ENCODE assay signal across 8 cellular contexts in genomic region chr15:82539690-82540054, GRCh38. TPM values are rescaled to one million over a fixed set of nuclear protein-coding genes. Genes with fewer than 3 reads are reported as not detected.
DNase-seq lines count a peak whose midpoint lies in the region; ATAC-seq and TF ChIP-seq lines count a peak whose summit lies in the region.

No MANE protein-coding gene starts in this region.

- peaks cover 56% of the 10 kb centered on the region for H3K79me2 ChIP-seq in OCI-LY3 (ENCODE audit: low read length)
- peaks cover 15% of the 10 kb centered on the region for H3K79me2 ChIP-seq in neural cell (replicated peaks; ENCODE audit: insufficient read depth, low read length)

- peaks cover 47% of the 10 kb centered on the region for H3K36me3 ChIP-seq in OCI-LY3 (replicated peaks; ENCODE audit: low read depth, low read length)
- H3K36me3 ChIP-seq in neural cell (ENCODE audit: insufficient read depth, low read length): no peaks in the 10 kb centered on the region

- no peak for TF ChIP-seq EP300 in neural cell (conservative IDR thresholded peaks at IDR 0.05; ENCODE audit: poor library complexity, severe bottlenecking)

- H3K9me3 ChIP-seq in OCI-LY3 (ENCODE audit: insufficient read depth, low read length): no peaks in the 10 kb centered on the region
- H3K9me3 ChIP-seq in neural cell (ENCODE audit: low read length): no peaks in the 10 kb centered on the region

- TF ChIP-seq RAD21 in neural cell (conservative IDR thresholded peaks at IDR 0.05): no peak

- H3K4me2 ChIP-seq in OCI-LY3 (ENCODE audit: low read length) (peak overlapping the region; percentile 88), neural cell (ENCODE audit: low read length) (peak overlapping the region; percentile 81)

- H3F3A ChIP-seq in neural cell (ENCODE audit: insufficient read depth, low read length, poor library complexity, severe bottlenecking): no peaks in the 10 kb centered on the region

- H3K9ac ChIP-seq in OCI-LY3 (ENCODE audit: low read length): peak overlapping the region; percentile 99
- peak overlapping the region; percentile 88 for H3K9ac ChIP-seq in neural cell (ENCODE audit: low read length)

- H4K20me1 ChIP-seq in OCI-LY3 (ENCODE audit: insufficient read depth, low read length): peaks cover 43% of the 10 kb centered on the region
- no peaks in the 10 kb centered on the region for H4K20me1 ChIP-seq in neural cell (ENCODE audit: insufficient read depth)

- H3K9me2 ChIP-seq in neural cell (ENCODE audit: insufficient read depth, low read length): no peaks in the 10 kb centered on the region

- peak; percentile 3 for ATAC-seq in GM18502 (IDR thresholded peaks at IDR 0.05; ENCODE audit: poor library complexity, unreplicated experiment)

- no peak for TF ChIP-seq CTCF in OCI-LY3 (IDR thresholded peaks at IDR 0.05; ENCODE audit: low read depth, low read length)
- no peak for TF ChIP-seq CTCF in neural cell (IDR thresholded peaks at IDR 0.05; ENCODE audit: poor library complexity, severe bottlenecking)

- DNase-seq in epithelial cell of prostate (ENCODE audit: low read depth, low spot score) (no peak), nucleus accumbens (lab: John Stamatoyannopoulos, UW) (no peak), SKM-1 (lab: John Stamatoyannopoulos, UW; ENCODE audit: unreplicated experiment) (no peak), 8988T (no peak), NCI-H2171 (lab: John Stamatoyannopoulos, UW) (no peak)

- peaks cover 20% of the 10 kb centered on the region for H3K4me1 ChIP-seq in OCI-LY3 (ENCODE audit: low read length)

- H2AFZ ChIP-seq in OCI-LY3 (ENCODE audit: low read depth, low read length) (no peak overlapping the region), neural cell (ENCODE audit: low read depth, low read length) (peak overlapping the region; percentile 45)

- H3K27ac ChIP-seq in OCI-LY3 (ENCODE audit: low read length) (peak overlapping the region; percentile 71), epithelial cell of prostate (peak overlapping the region; percentile 89), neural cell (ENCODE audit: low read length) (peak overlapping the region; percentile 80)

- H3K4me3 ChIP-seq in OCI-LY3 (ENCODE audit: low read length): peak overlapping the region; percentile 96
- peak overlapping the region; percentile 96 for H3K4me3 ChIP-seq in neural cell (ENCODE audit: low read length)

- H3K27me3 ChIP-seq in OCI-LY3 (ENCODE audit: low read depth, low read length) (peaks cover 9% of the 10 kb centered on the region), neural cell (ENCODE audit: insufficient read depth, low read depth, low read length) (no peaks in the 10 kb centered on the region)

TF ChIP-seq in neural cell, 6 proteins besides CTCF, POLR2A, EP300 and RAD21:
- TF ChIP-seq SMC3 (conservative IDR thresholded peaks at IDR 0.05; ENCODE audit: poor library complexity) (no peak), POLR2AphosphoS5 (IDR thresholded peaks at IDR 0.05) (no peak), EZH2 (IDR thresholded peaks at IDR 0.05; ENCODE audit: borderline replicate concordance, insufficient read depth, low read length, poor library complexity, severe bottlenecking) (no peak)

RNA-seq across cellular contexts. Expression of gene RPS17, which starts 0.6 kb away (rescaled TPM):
- polyA plus RNA-seq in neural cell: 2,425 and 2,561 TPM in 2 replicates
- polyA minus RNA-seq in neural cell: 689 and 810 TPM in 2 replicates
